10 cellular contexts compared by ENCODE assay signal in the genomic region with DNA sequence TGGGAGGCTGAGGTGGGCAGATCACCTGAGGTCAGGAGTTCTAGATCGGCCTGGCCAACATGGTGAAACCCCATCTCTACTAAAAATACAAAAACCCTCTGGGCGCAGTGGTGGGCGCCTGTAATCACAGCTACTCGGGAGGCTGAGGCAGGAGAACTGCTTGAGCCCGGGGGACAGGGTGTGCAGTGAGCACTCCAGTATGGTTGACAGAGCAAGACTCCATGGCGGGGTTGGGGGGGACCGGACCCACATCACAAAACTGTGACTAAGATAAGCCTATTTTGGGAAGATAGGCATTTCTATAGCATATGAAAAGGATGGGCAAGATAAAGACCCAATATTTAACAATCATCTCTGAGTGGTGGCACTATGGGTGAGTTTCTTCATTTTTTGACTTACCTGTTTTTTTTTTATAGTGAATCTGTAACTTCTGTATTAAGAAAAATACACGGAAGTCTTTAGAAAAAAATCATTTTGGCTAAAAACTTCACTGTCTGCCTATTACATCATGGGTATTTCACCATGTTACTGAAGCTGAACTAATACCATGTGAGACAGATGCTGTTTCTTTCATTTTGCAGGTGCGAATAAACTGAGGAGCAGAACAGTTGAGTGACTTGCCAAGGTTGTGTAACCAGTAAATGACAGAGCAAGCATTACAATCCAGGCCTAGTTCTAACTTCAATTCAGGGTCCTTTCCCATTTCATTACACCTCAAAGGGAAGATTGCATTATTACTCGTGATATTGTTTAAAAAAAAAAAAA. TPM values are rescaled to one million over a fixed set of nuclear protein-coding genes. Genes with fewer than 3 reads are reported as not detected.
DNase-seq lines count a peak whose midpoint lies in the region; ATAC-seq lines count a peak whose summit lies in the region.
"Had no signal": no experiment of that assay in that cellular context is flagged by ENCODE, and none has a peak within 500 bp of the region (broad histone marks: within the 10 kb centered on the region; RNA-seq: fewer than 3 reads in every experiment).

No MANE protein-coding gene starts in this region.

- peaks cover 27 to 37% (median 37%) of the 10 kb centered on the region in 3 donors for H3K4me1 Mint-ChIP-seq in IgD-negative memory B cell
- peaks cover 46% of the 10 kb centered on the region for H3K4me1 Mint-ChIP-seq in central memory CD8-positive, alpha-beta T cell
- H3K4me1 Mint-ChIP-seq in naive thymus-derived CD8-positive, alpha-beta T cell = peaks cover 21 to 63% (median 54%) of the 10 kb centered on the region in 4 donors

- H3K27ac Mint-ChIP-seq in IgD-negative memory B cell = peak overlapping the region; percentile 68 to 98 (median 92)
- no peak overlapping the region for H3K27ac Mint-ChIP-seq in central memory CD8-positive, alpha-beta T cell (ENCODE audit: low read depth)
- peak overlapping the region in 9 of 10 donors; percentile 12 to 98 (median 75) for H3K27ac Mint-ChIP-seq in naive thymus-derived CD8-positive, alpha-beta T cell

- POLR2A ChIA-PET in naive thymus-derived CD8-positive, alpha-beta T cell (lab: Charles Lee) = interaction anchor here (0.6 to 3.9 kb wide), 5 partner anchors 10 to 165 kb away, joined by 3 to 25 read pairs (median 3); partner anchors contain the start of gene PTPMT1

- H3K9me3 Mint-ChIP-seq in IgD-negative memory B cell = no peaks in the 10 kb centered on the region
- H3K9me3 Mint-ChIP-seq in central memory CD8-positive, alpha-beta T cell = no peaks in the 10 kb centered on the region
- no peaks in the 10 kb centered on the region for H3K9me3 Mint-ChIP-seq in naive thymus-derived CD8-positive, alpha-beta T cell

- peak; percentile 52 for DNase-seq in CD1c-positive myeloid dendritic cell (ENCODE audit: extremely low spot score)
- DNase-seq in central memory CD8-positive, alpha-beta T cell (ENCODE audit: low spot score in 2 of 2) = no peak
- DNase-seq in naive thymus-derived CD8-positive, alpha-beta T cell = no peak
- DNase-seq in NCI-H146 treated with DMSO at 0.1 percent for 48 hours (lab: John Stamatoyannopoulos, UW; ENCODE audit: unreplicated experiment) = no peak
- DNase-seq: activated gamma-delta T cell treated with Interleukin-2 at 50 U/mL for 16 hours, GDM1 had no signal

- H3K4me3 Mint-ChIP-seq in IgD-negative memory B cell = peak overlapping the region in 3 of 4 donors; percentile 96 to 98 (median 98)
- peak overlapping the region; percentile 99 for H3K4me3 Mint-ChIP-seq in central memory CD8-positive, alpha-beta T cell
- peak overlapping the region; percentile 86 to 98 (median 96) for H3K4me3 Mint-ChIP-seq in naive thymus-derived CD8-positive, alpha-beta T cell

- no peak for ATAC-seq in central memory CD8-positive, alpha-beta T cell (replicated peaks; ENCODE audit: extremely low read depth, poor library complexity, severe bottlenecking)
- no peak for ATAC-seq in naive thymus-derived CD8-positive, alpha-beta T cell
- ATAC-seq in GM18498 (IDR thresholded peaks at IDR 0.05; ENCODE audit: unreplicated experiment) (no peak), HG02981 (IDR thresholded peaks at IDR 0.05; ENCODE audit: unreplicated experiment) (no peak), GM19463 (IDR thresholded peaks at IDR 0.05; ENCODE audit: unreplicated experiment) (no peak)

- H3K36me3 Mint-ChIP-seq in IgD-negative memory B cell = peaks cover 3% of the 10 kb centered on the region
- H3K36me3 Mint-ChIP-seq in central memory CD8-positive, alpha-beta T cell (ENCODE audit: insufficient read depth) = peaks cover 10% of the 10 kb centered on the region
- H3K36me3 Mint-ChIP-seq in naive thymus-derived CD8-positive, alpha-beta T cell = peaks cover 0 to 33% (median 0%) of the 10 kb centered on the region in 3 donors

- H3K27me3 Mint-ChIP-seq in IgD-negative memory B cell = no peaks in the 10 kb centered on the region
- H3K27me3 Mint-ChIP-seq in central memory CD8-positive, alpha-beta T cell = no peaks in the 10 kb centered on the region
- no peaks in the 10 kb centered on the region for H3K27me3 Mint-ChIP-seq in naive thymus-derived CD8-positive, alpha-beta T cell

RNA-seq across cellular contexts. Expression of gene CELF1, which starts 2.5 kb away (rescaled TPM):
- 78.6 TPM for polyA plus RNA-seq in IgD-negative memory B cell
- 100 to 1,000 TPM; 133 to 138 TPM for total RNA-seq in naive thymus-derived CD8-positive, alpha-beta T cell
- 10 to 100 TPM; 45.3 to 79.3 (median 55.3) TPM for polyA plus RNA-seq in naive thymus-derived CD8-positive, alpha-beta T cell

RNA-seq across cellular contexts. Expression of gene PTPMT1, which starts 14.9 kb away (rescaled TPM):
- polyA plus RNA-seq in IgD-negative memory B cell = 49.5 TPM
- 10 to 100 TPM; 19.1 to 22.2 TPM for total RNA-seq in naive thymus-derived CD8-positive, alpha-beta T cell
- 10 to 100 TPM; 58.7 to 73.3 (median 71.0) TPM for polyA plus RNA-seq in naive thymus-derived CD8-positive, alpha-beta T cell

RNA-seq across cellular contexts. Expression of gene KBTBD4, which starts 28.3 kb away (rescaled TPM):
- polyA plus RNA-seq in IgD-negative memory B cell = 41.6 TPM
- 10 to 100 TPM; 26.1 to 29.1 TPM for total RNA-seq in naive thymus-derived CD8-positive, alpha-beta T cell
- 10 to 100 TPM; 44.3 to 45.1 (median 44.3) TPM for polyA plus RNA-seq in naive thymus-derived CD8-positive, alpha-beta T cell

RNA-seq across cellular contexts. Expression of gene NDUFS3, which starts 28.4 kb away (rescaled TPM):
- 105 TPM for polyA plus RNA-seq in IgD-negative memory B cell
- total RNA-seq in naive thymus-derived CD8-positive, alpha-beta T cell = 100 to 1,000 TPM; 100 to 106 TPM
- polyA plus RNA-seq in naive thymus-derived CD8-positive, alpha-beta T cell = 100 to 1,000 TPM in 2 of 3 donors, 10 to 100 TPM in 1; 92.0 to 109 (median 101) TPM

RNA-seq across cellular contexts. Expression of gene FAM180B, which starts 36.0 kb away (rescaled TPM):
- polyA plus RNA-seq in IgD-negative memory B cell = not detected
- total RNA-seq in naive thymus-derived CD8-positive, alpha-beta T cell = under 1 TPM in 1 of 2 experiments, not detected in 1; 0.26 TPM
- not detected for polyA plus RNA-seq in naive thymus-derived CD8-positive, alpha-beta T cell
